Comparison of ENCODE assay signal across 1 cellular context in genomic region chr5:103472820-103473219, GRCh38.
TF ChIP-seq lines count a peak whose summit lies in the region.

No MANE protein-coding gene starts in this region.

TF ChIP-seq in K562, 482 proteins besides CTCF, POLR2A, EP300 and RAD21 (continued from another document and continues in another):
- TF ChIP-seq ZNF449 (CRISPR knock-in tag; IDR thresholded peaks at IDR 0.05) (no peak), BCOR (IDR thresholded peaks at IDR 0.05) (no peak), FOXK1 (CRISPR knock-in tag; IDR thresholded peaks at IDR 0.05; ENCODE audit: borderline replicate concordance) (no peak), IFI16 (CRISPR knock-in tag; IDR thresholded peaks at IDR 0.05) (no peak), FOSL1 (tag; conservative IDR thresholded peaks at IDR 0.05) (peak; percentile 90), IRF1 (CRISPR knock-in tag; IDR thresholded peaks at IDR 0.05; ENCODE audit: borderline replicate concordance) (no peak), ZNF740 (CRISPR knock-in tag; IDR thresholded peaks at IDR 0.05) (no peak), ZNF740 (tag; IDR thresholded peaks at IDR 0.05) (no peak), HLTF (IDR thresholded peaks at IDR 0.05) (no peak), ZNF445 (CRISPR knock-in tag; IDR thresholded peaks at IDR 0.05; ENCODE audit: low read depth) (no peak), GMEB1 (CRISPR knock-in tag; IDR thresholded peaks at IDR 0.05) (no peak), SREBF2 (CRISPR knock-in tag; IDR thresholded peaks at IDR 0.05) (no peak), CBFB (CRISPR knock-in tag; IDR thresholded peaks at IDR 0.05) (no peak), ZZZ3 (IDR thresholded peaks at IDR 0.05) (no peak), KAT7 (CRISPR knock-in tag; IDR thresholded peaks at IDR 0.05; ENCODE audit: borderline replicate concordance) (no peak), SNAPC5 (CRISPR knock-in tag; IDR thresholded peaks at IDR 0.05) (no peak), ZKSCAN8 (CRISPR knock-in tag; IDR thresholded peaks at IDR 0.05) (no peak), FIP1L1 (IDR thresholded peaks at IDR 0.05; ENCODE audit: low read depth, low read length, poor library complexity, severe bottlenecking) (no peak), GABPB2 (CRISPR knock-in tag; conservative IDR thresholded peaks at IDR 0.05) (no peak), ZNF668 (CRISPR knock-in tag; IDR thresholded peaks at IDR 0.05) (no peak), BACH1 (tag; IDR thresholded peaks at IDR 0.05) (peak; percentile 88), SMARCC2 (IDR thresholded peaks at IDR 0.05; ENCODE audit: low read depth) (no peak), THAP12 (CRISPR knock-in tag; IDR thresholded peaks at IDR 0.05) (no peak), MAFK (IDR thresholded peaks at IDR 0.05; ENCODE audit: low read length) (peak; percentile 78), ZBTB9 (CRISPR knock-in tag; IDR thresholded peaks at IDR 0.05) (no peak), ZNF407 (IDR thresholded peaks at IDR 0.05; ENCODE audit: low read depth) (no peak), NFRKB (IDR thresholded peaks at IDR 0.05; ENCODE audit: low read depth) (no peak), CC2D1A (IDR thresholded peaks at IDR 0.05) (no peak), THRB (CRISPR knock-in tag; conservative IDR thresholded peaks at IDR 0.05) (no peak), HMBOX1 (IDR thresholded peaks at IDR 0.05) (no peak), NFATC3 (IDR thresholded peaks at IDR 0.05) (no peak), POLR2B (IDR thresholded peaks at IDR 0.05; ENCODE audit: low read depth, partially characterized antibody) (no peak), ZNF24 (IDR thresholded peaks at IDR 0.05) (no peak), ZNF79 (CRISPR knock-in tag; IDR thresholded peaks at IDR 0.05; ENCODE audit: low read depth) (no peak), ZNF384 (IDR thresholded peaks at IDR 0.05; ENCODE audit: low read depth, low read length) (no peak), NR2F6 (CRISPR knock-in tag; IDR thresholded peaks at IDR 0.05) (no peak), ADNP (tag; IDR thresholded peaks at IDR 0.05) (no peak), BRF2 (IDR thresholded peaks at IDR 0.05; ENCODE audit: borderline replicate concordance, insufficient read depth, insufficient read length) (no peak), PKNOX1 (IDR thresholded peaks at IDR 0.05) (no peak)
